14 cellular contexts compared by ENCODE assay signal in genomic region chr4:86218721-86219481, GRCh38.
DNase-seq lines count a peak whose midpoint lies in the region; ATAC-seq, FAIRE-seq and TF ChIP-seq lines count a peak whose summit lies in the region.
"Had no signal": no experiment of that assay in that cellular context is flagged by ENCODE, and none has a peak within 500 bp of the region (broad histone marks: within the 10 kb centered on the region; RNA-seq: fewer than 3 reads in every experiment).

No MANE protein-coding gene starts in this region.

- FAIRE-seq in bronchial epithelial cell (lab: Jason Lieb, UNC) = no peak

- H3K18ac ChIP-seq in mesenchymal stem cell (ENCODE audit: low read depth in 1 of 2, low read length in 2 of 2) = no peak overlapping the region

- no peak overlapping the region for H4K91ac ChIP-seq in mesenchymal stem cell (ENCODE audit: low read length)

- H4K8ac ChIP-seq in mesenchymal stem cell (ENCODE audit: low read length) = no peak overlapping the region

- no peak overlapping the region for H2AFZ ChIP-seq in mesenchymal stem cell (ENCODE audit: low read depth, low read length)

- no peak overlapping the region for H3K4me3 ChIP-seq in BE2C (ENCODE audit: low read depth, low read length)
- H3K4me3 ChIP-seq in bronchial epithelial cell (ENCODE audit: low read depth, low read length) = no peak overlapping the region
- H3K4me3 ChIP-seq in mesenchymal stem cell (ENCODE audit: insufficient read depth in 1 of 2, low read depth in 1 of 2, low read length in 2 of 2) = no peak overlapping the region
- H3K4me3 ChIP-seq in coronary artery = no peak overlapping the region
- H3K4me3 ChIP-seq: BLaER1 treated with 17β-estradiol and CSF1 and Interleukin-3, amounts not matched to agents 10 nM and 100 nM; cardiac muscle cell had no signal

- peaks cover 5% of the 10 kb centered on the region for H3K4me1 ChIP-seq in BE2C
- H3K4me1 ChIP-seq in mesenchymal stem cell (ENCODE audit: control insufficient read depth, insufficient read depth, low read depth, low read length) = no peaks in the 10 kb centered on the region
- H3K4me1 ChIP-seq: BLaER1 treated with 17β-estradiol and CSF1 and Interleukin-3, amounts not matched to agents 10 nM and 100 nM had no signal

- no peak overlapping the region for H2BK12ac ChIP-seq in mesenchymal stem cell (ENCODE audit: low read length in 2 of 2)

- ATAC-seq in HG02571 (IDR thresholded peaks at IDR 0.05; ENCODE audit: unreplicated experiment) = no peak
- ATAC-seq: activated T-helper 17 cell treated with anti-CD3 and anti-CD28 coated beads, Interleukin-2, amount 50 U/mL, for 72 hours; sciatic nerve had no signal

- H2BK120ac ChIP-seq in mesenchymal stem cell (ENCODE audit: low read depth, low read length) = no peak overlapping the region

- no peak overlapping the region for H3K23ac ChIP-seq in mesenchymal stem cell (ENCODE audit: low read length in 2 of 2)

- H3K27me3 ChIP-seq in BE2C (no peaks in the 10 kb centered on the region), bronchial epithelial cell (ENCODE audit: control insufficient read depth, insufficient read depth, low read length) (no peaks in the 10 kb centered on the region), mesenchymal stem cell (ENCODE audit: control insufficient read depth in 1 of 2, insufficient read depth in 1 of 2, low read length in 2 of 2) (no peaks in the 10 kb centered on the region)
- H3K27me3 ChIP-seq: BLaER1 treated with 17β-estradiol and CSF1 and Interleukin-3, amounts not matched to agents 10 nM and 100 nM; cardiac muscle cell had no signal

- 64% methylated on average over 2 of the region's 5 CpGs for WGBS in mesenchymal stem cell

- no peak overlapping the region for H2BK15ac ChIP-seq in mesenchymal stem cell (ENCODE audit: low read depth, poor library complexity, severe bottlenecking)

- peak overlapping the region; percentile 30 for H3K9ac ChIP-seq in mesenchymal stem cell (ENCODE audit: low read length)
- H3K9ac ChIP-seq: BLaER1 treated with 17β-estradiol and CSF1 and Interleukin-3, amounts not matched to agents 10 nM and 100 nM had no signal

- H3K9me3 ChIP-seq in BE2C = no peaks in the 10 kb centered on the region
- peaks cover 13% of the 10 kb centered on the region for H3K9me3 ChIP-seq in mesenchymal stem cell (ENCODE audit: control insufficient read depth, low read length)

- no peaks in the 10 kb centered on the region for H3K79me1 ChIP-seq in mesenchymal stem cell (replicated peaks; ENCODE audit: low read length, poor library complexity, severe bottlenecking)

- no peak overlapping the region for H3K14ac ChIP-seq in mesenchymal stem cell (ENCODE audit: low read length in 2 of 2)

- no peak overlapping the region for H2BK5ac ChIP-seq in mesenchymal stem cell (ENCODE audit: low read depth, low read length, poor library complexity, severe bottlenecking)

- H3K36me3 ChIP-seq in BE2C (no peaks in the 10 kb centered on the region), bronchial epithelial cell (ENCODE audit: control insufficient read depth, insufficient read depth, low read length) (no peaks in the 10 kb centered on the region), mesenchymal stem cell (ENCODE audit: control insufficient read depth in 1 of 2, insufficient read depth in 2 of 2, low read depth in 1 of 2, low read length in 2 of 2) (no peaks in the 10 kb centered on the region)
- H3K36me3 ChIP-seq: BLaER1 treated with 17β-estradiol and CSF1 and Interleukin-3, amounts not matched to agents 10 nM and 100 nM; cardiac muscle cell had no signal

- H3K4ac ChIP-seq in mesenchymal stem cell (ENCODE audit: low read depth in 1 of 2, low read length in 2 of 2) = no peak overlapping the region

- H3K27ac ChIP-seq in mesenchymal stem cell (ENCODE audit: low read length, poor library complexity, severe bottlenecking) (no peak overlapping the region), coronary artery (no peak overlapping the region)
- H3K27ac ChIP-seq: BLaER1 treated with 17β-estradiol and CSF1 and Interleukin-3, amounts not matched to agents 10 nM and 100 nM; cardiac muscle cell had no signal

- H3K4me2 ChIP-seq in mesenchymal stem cell (ENCODE audit: low read length, poor library complexity, severe bottlenecking) = no peak overlapping the region
- H3K4me2 ChIP-seq: BLaER1 treated with 17β-estradiol and CSF1 and Interleukin-3, amounts not matched to agents 10 nM and 100 nM had no signal

- TF ChIP-seq CTCF in BE2C (IDR thresholded peaks at IDR 0.05; ENCODE audit: low read depth, low read length) = no peak
- no peak for TF ChIP-seq CTCF in bronchial epithelial cell (IDR thresholded peaks at IDR 0.05; ENCODE audit: insufficient read depth, low read length, severe bottlenecking)
- no peak for TF ChIP-seq CTCF in coronary artery (IDR thresholded peaks at IDR 0.05)

- H2AK5ac ChIP-seq in mesenchymal stem cell (ENCODE audit: low read length, severe bottlenecking) = no peak overlapping the region

- peak; percentile 31 for DNase-seq in BE2C
- DNase-seq in NCI-H1092 treated with DMSO at 0.1 percent for 48 hours (lab: John Stamatoyannopoulos, UW) = peak; percentile 59
- DNase-seq in bronchial epithelial cell (ENCODE audit: low read depth) = peak; percentile 87
- DNase-seq in mesenchymal stem cell = peak; percentile 73
- no peak for DNase-seq in KG1 (lab: John Stamatoyannopoulos, UW)
- DNase-seq in activated T-cell treated with anti-CD3 and anti-CD28 coated beads, Interleukin-2, amount 50 U/mL, for 1 hour = no peak
- DNase-seq in coronary artery (ENCODE audit: low spot score) = no peak
- DNase-seq: activated CD4-positive, alpha-beta T cell treated with anti-CD3 and anti-CD28 coated beads, Interleukin-2, amount 10 ng/mL, durations not matched to agents 7 days and 5 days; H7 had no signal

Comparison
In these comparisons a context has a peak if more than half of its experiments do, and no peak if none do; other contexts are left out.
1. DNase-seq: peak in BE2C (single experiment), NCI-H1092 treated with DMSO at 0.1 percent for 48 hours (single experiment), bronchial epithelial cell (single experiment) and mesenchymal stem cell (single experiment); none in KG1 (single experiment), activated T-cell treated with anti-CD3 and anti-CD28 coated beads, Interleukin-2, amount 50 U/mL, for 1 hour (single experiment) and coronary artery (single experiment).